ENCODE assay signal across 24 cellular contexts in genomic region chr4:181830404-181831035, GRCh38.
DNase-seq lines count a peak whose midpoint lies in the region; ATAC-seq and TF ChIP-seq lines count a peak whose summit lies in the region.
"Had no signal": no experiment of that assay in that cellular context is flagged by ENCODE, and none has a peak within 500 bp of the region (broad histone marks: within the 10 kb centered on the region; RNA-seq: fewer than 3 reads in every experiment).

No MANE protein-coding gene starts in this region.

- no peak overlapping the region for H3K4me3 Mint-ChIP-seq in activated CD4-positive, alpha-beta T cell treated with anti-CD3 and anti-CD28 coated beads, Interleukin-2, amount 10 ng/mL, durations not matched to agents 24 days and 14 days
- no peak overlapping the region for H3K4me3 Mint-ChIP-seq in stimulated activated effector memory CD8-positive, alpha-beta T cell treated with anti-CD3 and anti-CD28 coated beads, Interleukin-12 subunit alpha, Interleukin-12 subunit beta, amount 100 ng/mL, for 72 hours
- H3K4me3 Mint-ChIP-seq: activated CD4-positive, alpha-beta memory T cell treated with anti-CD3 and anti-CD28 coated beads, Interleukin-2, amount 10 ng/mL, durations not matched to agents 7 days and 5 days; activated naive CD4-positive, alpha-beta T cell treated with anti-CD3 and anti-CD28 coated beads for 36 hours; neural crest cell; WTC11 had no signal

- no peaks in the 10 kb centered on the region for H3K4me1 Mint-ChIP-seq in activated CD4-positive, alpha-beta T cell treated with anti-CD3 and anti-CD28 coated beads, Interleukin-2, amount 10 ng/mL, durations not matched to agents 24 days and 14 days
- H3K4me1 Mint-ChIP-seq in stimulated activated effector memory CD8-positive, alpha-beta T cell treated with anti-CD3 and anti-CD28 coated beads, Interleukin-12 subunit alpha, Interleukin-12 subunit beta, amount 100 ng/mL, for 72 hours = no peaks in the 10 kb centered on the region
- H3K4me1 Mint-ChIP-seq: activated CD4-positive, alpha-beta memory T cell treated with anti-CD3 and anti-CD28 coated beads, Interleukin-2, amount 10 ng/mL, durations not matched to agents 7 days and 5 days; neural crest cell had no signal

- no peak overlapping the region for H3K27ac ChIP-seq in WERI-Rb-1
- H3K27ac ChIP-seq: 22Rv1, gastrocnemius medialis, prostate gland, SK-N-MC had no signal

- no peaks in the 10 kb centered on the region for H3K27me3 Mint-ChIP-seq in activated CD4-positive, alpha-beta T cell treated with anti-CD3 and anti-CD28 coated beads, Interleukin-2, amount 10 ng/mL, durations not matched to agents 24 days and 14 days
- H3K27me3 Mint-ChIP-seq: activated CD4-positive, alpha-beta memory T cell treated with anti-CD3 and anti-CD28 coated beads, Interleukin-2, amount 10 ng/mL, durations not matched to agents 7 days and 5 days had no signal

- no peak for TF ChIP-seq CTCF in WERI-Rb-1 (IDR thresholded peaks at IDR 0.05; ENCODE audit: low read depth, low read length)

- no peaks in the 10 kb centered on the region for H3K9me3 Mint-ChIP-seq in activated CD4-positive, alpha-beta T cell treated with anti-CD3 and anti-CD28 coated beads, Interleukin-2, amount 10 ng/mL, durations not matched to agents 24 days and 14 days
- no peaks in the 10 kb centered on the region for H3K9me3 Mint-ChIP-seq in stimulated activated effector memory CD8-positive, alpha-beta T cell treated with anti-CD3 and anti-CD28 coated beads, Interleukin-12 subunit alpha, Interleukin-12 subunit beta, amount 100 ng/mL, for 72 hours
- H3K9me3 Mint-ChIP-seq: activated naive CD4-positive, alpha-beta T cell treated with anti-CD3 and anti-CD28 coated beads for 36 hours; neural crest cell; WTC11 had no signal

- ATAC-seq in HG02571 (IDR thresholded peaks at IDR 0.05; ENCODE audit: unreplicated experiment) = peak; percentile 56
- peak; percentile 90 for ATAC-seq in HG03432 (IDR thresholded peaks at IDR 0.05; ENCODE audit: unreplicated experiment)
- peak; percentile 34 for ATAC-seq in stimulated activated effector memory CD8-positive, alpha-beta T cell treated with anti-CD3 and anti-CD28 coated beads, Interleukin-12 subunit alpha, Interleukin-12 subunit beta, amount 100 ng/mL, for 72 hours
- ATAC-seq: gastrocnemius medialis, left colon, WTC11 had no signal

- intact Hi-C loops in activated CD4-positive, alpha-beta T cell treated with anti-CD3 and anti-CD28 coated beads, Interleukin-2, amount 10 ng/mL, durations not matched to agents 24 days and 14 days (cut with micrococcal nuclease) = no loop called here

- H3K27ac Mint-ChIP-seq in activated CD4-positive, alpha-beta T cell treated with anti-CD3 and anti-CD28 coated beads, Interleukin-2, amount 10 ng/mL, durations not matched to agents 24 days and 14 days = no peak overlapping the region
- H3K27ac Mint-ChIP-seq in stimulated activated effector memory CD8-positive, alpha-beta T cell treated with anti-CD3 and anti-CD28 coated beads, Interleukin-12 subunit alpha, Interleukin-12 subunit beta, amount 100 ng/mL, for 72 hours = no peak overlapping the region
- H3K27ac Mint-ChIP-seq: activated CD4-positive, alpha-beta memory T cell treated with anti-CD3 and anti-CD28 coated beads, Interleukin-2, amount 10 ng/mL, durations not matched to agents 7 days and 5 days; activated naive CD4-positive, alpha-beta T cell treated with anti-CD3 and anti-CD28 coated beads for 36 hours; WTC11 had no signal

- H3K36me3 ChIP-seq in WERI-Rb-1 = no peaks in the 10 kb centered on the region
- H3K36me3 ChIP-seq: gastrocnemius medialis, prostate gland had no signal

- DNase-seq in activated CD4-positive, alpha-beta T cell treated with anti-CD3 and anti-CD28 coated beads, Interleukin-2, amount 10 ng/mL, durations not matched to agents 24 days and 14 days = peak; percentile 25
- no peak for DNase-seq in activated CD4-positive, alpha-beta T cell treated with anti-CD3 and anti-CD28 coated beads for 48 hours
- DNase-seq in stimulated activated effector memory CD8-positive, alpha-beta T cell treated with anti-CD3 and anti-CD28 coated beads, Interleukin-12 subunit alpha, Interleukin-12 subunit beta, amount 100 ng/mL, for 72 hours (ENCODE audit: low spot score in 2 of 2) = no peak
- DNase-seq in islet precursor cell (no peak), NCI-H446 (lab: John Stamatoyannopoulos, UW) (no peak), WERI-Rb-1 (no peak)
- DNase-seq: activated CD4-positive, alpha-beta memory T cell treated with anti-CD3 and anti-CD28 coated beads, Interleukin-2, amount 10 ng/mL, durations not matched to agents 7 days and 5 days; activated naive CD4-positive, alpha-beta T cell treated with anti-CD3 and anti-CD28 coated beads for 36 hours; anterior cingulate cortex; caudate nucleus; gastrocnemius medialis; HCEC 1CT; KG1; left colon; NCI-H2029; NCI-H345; stimulated activated CD4-positive, alpha-beta T cell treated with anti-CD3 and anti-CD28 coated beads, Interleukin-2, amount 100 ng/mL, for 24 hours had no signal

- peaks cover 40% of the 10 kb centered on the region for H3K27me3 ChIP-seq in WERI-Rb-1 (ENCODE audit: insufficient read depth, low read depth, severe bottlenecking)
- H3K27me3 ChIP-seq: gastrocnemius medialis had no signal

- H3K4me3 ChIP-seq in WERI-Rb-1 (ENCODE audit: low read depth, low read length) = no peak overlapping the region
- H3K4me3 ChIP-seq: gastrocnemius medialis, prostate gland, SK-N-MC had no signal

- H3K36me3 Mint-ChIP-seq in activated CD4-positive, alpha-beta T cell treated with anti-CD3 and anti-CD28 coated beads, Interleukin-2, amount 10 ng/mL, durations not matched to agents 24 days and 14 days (ENCODE audit: low read depth) = no peaks in the 10 kb centered on the region
- no peaks in the 10 kb centered on the region for H3K36me3 Mint-ChIP-seq in stimulated activated effector memory CD8-positive, alpha-beta T cell treated with anti-CD3 and anti-CD28 coated beads, Interleukin-12 subunit alpha, Interleukin-12 subunit beta, amount 100 ng/mL, for 72 hours
- H3K36me3 Mint-ChIP-seq: WTC11 had no signal

- no peaks in the 10 kb centered on the region for H3K9me3 ChIP-seq in WERI-Rb-1 (ENCODE audit: severe bottlenecking)
- H3K9me3 ChIP-seq: gastrocnemius medialis, prostate gland had no signal

Comparison
In these comparisons a context has a peak if more than half of its experiments do, and no peak if none do; other contexts are left out.
1. ATAC-seq: peak in every context shown above with its lines; median percentile 90 in HG03432; 56 in HG02571; 34 in stimulated activated effector memory CD8-positive, alpha-beta T cell treated with anti-CD3 and anti-CD28 coated beads, Interleukin-12 subunit alpha, Interleukin-12 subunit beta, amount 100 ng/mL, for 72 hours.